Comparison of ENCODE assay signal across 32 cellular contexts in genomic region chr2:45622704-45623103, GRCh38.
"Had no signal": no experiment of that assay in that cellular context is flagged by ENCODE, and none has a peak within 500 bp of the region (broad histone marks: within the 10 kb centered on the region; RNA-seq: fewer than 3 reads in every experiment).

No MANE protein-coding gene starts in this region.

- H3K4me3 Mint-ChIP-seq: activated B cell treated with CpG ODN at 0.5 μM for 24 hours; activated CD4-positive, alpha-beta memory T cell treated with anti-CD3 and anti-CD28 coated beads, Interleukin-2, amount 10 ng/mL, durations not matched to agents 7 days and 5 days; activated CD4-positive, alpha-beta T cell treated with anti-CD3 and anti-CD28 coated beads, Interleukin-2, amount 10 ng/mL, durations not matched to agents 24 days and 14 days; activated naive CD4-positive, alpha-beta T cell treated with anti-CD3 and anti-CD28 coated beads, Interleukin-2, amount 10 ng/mL, durations not matched to agents 7 days and 5 days; activated naive CD8-positive, alpha-beta T cell treated with anti-CD3 and anti-CD28 coated beads, Interleukin-2, amount 10 ng/mL, durations not matched to agents 7 days and 5 days; activated T-cell treated with anti-CD3 and anti-CD28 coated beads, Interleukin-2, amount 50 U/mL, for 4 hours; activated T-helper 1 cell treated with anti-CD3 and anti-CD28 coated beads, Interleukin-12 subunit alpha, Interleukin-12 subunit beta, Interleukin-2, Interleukin-4 antibody, amounts not matched to agents 30 ng/mL and 10 ng/mL and 1 ng/mL, durations not matched to agents 14 hours and 24 hours and 36 hours; dendritic cell treated with granulocyte-macrophage colony-stimulating factor and Interleukin-4, amounts not matched to agents 40 ng/mL and 50 ng/mL, for 4 days; effector memory CD8-positive, alpha-beta T cell; T-helper 17 cell; T-helper 2 cell treated with Interferon-gamma antibody and Interleukin-4, amounts not matched to agents 5 μg/mL and 100 μg/mL, for 36 hours had no signal

- H3K27me3 Mint-ChIP-seq: dendritic cell treated with granulocyte-macrophage colony-stimulating factor and Interleukin-4, amounts not matched to agents 40 ng/mL and 50 ng/mL, for 4 days had no signal

- H3K27ac Mint-ChIP-seq: activated B cell treated with CpG ODN at 0.5 μM for 24 hours; activated CD4-positive, alpha-beta memory T cell treated with anti-CD3 and anti-CD28 coated beads, Interleukin-2, amount 10 ng/mL, durations not matched to agents 7 days and 5 days; activated CD4-positive, alpha-beta T cell treated with anti-CD3 and anti-CD28 coated beads, Interleukin-2, amount 10 ng/mL, durations not matched to agents 24 days and 14 days; activated naive CD4-positive, alpha-beta T cell treated with anti-CD3 and anti-CD28 coated beads, Interleukin-2, amount 10 ng/mL, durations not matched to agents 7 days and 5 days; activated naive CD4-positive, alpha-beta T cell treated with anti-CD3 and anti-CD28 coated beads, Interleukin-2, amount 50 U/mL, for 72 hours; activated naive CD8-positive, alpha-beta T cell treated with anti-CD3 and anti-CD28 coated beads, Interleukin-2, amount 10 ng/mL, durations not matched to agents 7 days and 5 days; activated T-helper 1 cell treated with anti-CD3 and anti-CD28 coated beads, Interleukin-12 subunit alpha, Interleukin-12 subunit beta, Interleukin-2, Interleukin-4 antibody, amounts not matched to agents 30 ng/mL and 10 ng/mL and 1 ng/mL, durations not matched to agents 14 hours and 24 hours and 36 hours; brain; dendritic cell treated with granulocyte-macrophage colony-stimulating factor and Interleukin-4, amounts not matched to agents 40 ng/mL and 50 ng/mL, for 4 days; effector memory CD8-positive, alpha-beta T cell; T-helper 17 cell; T-helper 2 cell treated with Interferon-gamma antibody and Interleukin-4, amounts not matched to agents 5 μg/mL and 100 μg/mL, for 36 hours had no signal

- H3K36me3 Mint-ChIP-seq: activated naive CD4-positive, alpha-beta T cell treated with anti-CD3 and anti-CD28 coated beads, Interleukin-2, amount 10 ng/mL, durations not matched to agents 7 days and 5 days; activated naive CD8-positive, alpha-beta T cell treated with anti-CD3 and anti-CD28 coated beads, Interleukin-2, amount 10 ng/mL, durations not matched to agents 7 days and 5 days; brain had no signal

- H3K4me3 ChIP-seq: ascending aorta, breast epithelium, cardiac muscle cell, coronary artery, dorsolateral prefrontal cortex, esophagus muscularis mucosa, gastroesophageal sphincter, heart right ventricle had no signal

- DNase-seq: activated B cell treated with CpG ODN at 0.5 μM for 24 hours; activated CD4-positive, alpha-beta memory T cell treated with anti-CD3 and anti-CD28 coated beads, Interleukin-2, amount 10 ng/mL, durations not matched to agents 7 days and 5 days; activated CD4-positive, alpha-beta T cell treated with anti-CD3 and anti-CD28 coated beads, Interleukin-2, amount 10 ng/mL, durations not matched to agents 24 days and 14 days; activated CD8-positive, alpha-beta memory T cell treated with anti-CD3 and anti-CD28 coated beads for 24 hours; activated CD8-positive, alpha-beta memory T cell treated with anti-CD3 and anti-CD28 coated beads, Interleukin-2, amount 50 U/mL, for 48 hours; activated gamma-delta T cell; activated naive CD4-positive, alpha-beta T cell; activated naive CD4-positive, alpha-beta T cell treated with anti-CD3 and anti-CD28 coated beads, Interleukin-2, amount 10 ng/mL, durations not matched to agents 7 days and 5 days; activated naive CD8-positive, alpha-beta T cell treated with anti-CD3 and anti-CD28 coated beads, Interleukin-2, amount 10 ng/mL, durations not matched to agents 7 days and 5 days; activated T-cell treated with anti-CD3 and anti-CD28 coated beads, Interleukin-2, amount 50 U/mL, for 4 hours; central memory CD4-positive, alpha-beta T cell; dorsolateral prefrontal cortex; effector memory CD8-positive, alpha-beta T cell; erythroblast; foreskin melanocyte; heart right ventricle; T-helper 1 cell; T-helper 17 cell; T1000; WERI-Rb-1 had no signal

- H3K27ac ChIP-seq: ascending aorta, breast epithelium, cardiac muscle cell, coronary artery, dorsolateral prefrontal cortex, esophagus muscularis mucosa, gastroesophageal sphincter, heart right ventricle, WERI-Rb-1 had no signal

- H3K36me3 ChIP-seq: ascending aorta, breast epithelium, cardiac muscle cell, esophagus muscularis mucosa, gastroesophageal sphincter, heart right ventricle, WERI-Rb-1 had no signal

- H3K4me1 ChIP-seq: ascending aorta, breast epithelium, heart right ventricle had no signal

- H3K27me3 ChIP-seq: ascending aorta, breast epithelium, cardiac muscle cell, dorsolateral prefrontal cortex, esophagus muscularis mucosa, gastroesophageal sphincter had no signal

- ATAC-seq: activated CD4-positive, CD25-positive, alpha-beta regulatory T cell treated with anti-CD3 and anti-CD28 coated beads, Interleukin-2, amount 50 U/mL, for 24 hours; activated T-cell treated with anti-CD3 and anti-CD28 coated beads, Interleukin-2, amount 50 U/mL, for 4 hours; effector memory CD8-positive, alpha-beta T cell; gastroesophageal sphincter; heart right ventricle; T-helper 17 cell had no signal

- H3K9me3 ChIP-seq: ascending aorta, breast epithelium, esophagus muscularis mucosa, gastroesophageal sphincter, heart right ventricle had no signal

- H3K9me3 Mint-ChIP-seq: activated B cell treated with CpG ODN at 0.5 μM for 24 hours; activated CD4-positive, alpha-beta memory T cell treated with anti-CD3 and anti-CD28 coated beads, Interleukin-2, amount 10 ng/mL, durations not matched to agents 7 days and 5 days; activated CD4-positive, alpha-beta T cell treated with anti-CD3 and anti-CD28 coated beads, Interleukin-2, amount 10 ng/mL, durations not matched to agents 24 days and 14 days; activated naive CD4-positive, alpha-beta T cell treated with anti-CD3 and anti-CD28 coated beads, Interleukin-2, amount 10 ng/mL, durations not matched to agents 7 days and 5 days; activated naive CD4-positive, alpha-beta T cell treated with anti-CD3 and anti-CD28 coated beads, Interleukin-2, amount 50 U/mL, for 72 hours; activated naive CD8-positive, alpha-beta T cell treated with anti-CD3 and anti-CD28 coated beads, Interleukin-2, amount 10 ng/mL, durations not matched to agents 7 days and 5 days; activated T-cell treated with anti-CD3 and anti-CD28 coated beads, Interleukin-2, amount 50 U/mL, for 4 hours; activated T-helper 1 cell treated with anti-CD3 and anti-CD28 coated beads, Interleukin-12 subunit alpha, Interleukin-12 subunit beta, Interleukin-2, Interleukin-4 antibody, amounts not matched to agents 30 ng/mL and 10 ng/mL and 1 ng/mL, durations not matched to agents 14 hours and 24 hours and 36 hours; brain; dendritic cell treated with granulocyte-macrophage colony-stimulating factor and Interleukin-4, amounts not matched to agents 40 ng/mL and 50 ng/mL, for 4 days; effector memory CD8-positive, alpha-beta T cell; T-helper 2 cell treated with Interferon-gamma antibody and Interleukin-4, amounts not matched to agents 5 μg/mL and 100 μg/mL, for 36 hours had no signal

- H3K4me1 Mint-ChIP-seq: activated B cell treated with CpG ODN at 0.5 μM for 24 hours; activated naive CD4-positive, alpha-beta T cell treated with anti-CD3 and anti-CD28 coated beads, Interleukin-2, amount 10 ng/mL, durations not matched to agents 7 days and 5 days; activated naive CD8-positive, alpha-beta T cell treated with anti-CD3 and anti-CD28 coated beads, Interleukin-2, amount 10 ng/mL, durations not matched to agents 7 days and 5 days; brain; T-helper 17 cell had no signal
